Comparison of ENCODE assay signal across 8 cellular contexts in genomic region chr9:91361294-91362201, GRCh38. TPM values are rescaled to one million over a fixed set of nuclear protein-coding genes. Genes with fewer than 3 reads are reported as not detected.
DNase-seq lines count a peak whose midpoint lies in the region; ATAC-seq and TF ChIP-seq lines count a peak whose summit lies in the region.

Gene AUH (minus strand): TSS chr9:91361918. CDS start chr9:91361889, 29 bp downstream.

- WGBS in esophagus, 2 donors = 1% methylated on average over 76 to 86 of the region's 86 CpGs

- H3K79me2 ChIP-seq in PC-9 (ENCODE audit: low read depth) = peaks cover 51% of the 10 kb centered on the region

- POLR2A ChIA-PET in Caco-2 (lab: Charles Lee) (interaction anchor here (1.0 kb wide), 1 partner anchor 62 kb away, joined by 3 read pairs; the partner anchor contains the start of gene NFIL3), PC-9 (lab: Charles Lee; ENCODE audit: unreplicated experiment) (interaction anchor here (0.5 kb wide), 1 partner anchor 9 kb away, joined by 12 read pairs; no protein-coding TSS in a partner anchor)

- H3K4me3 ChIP-seq in Caco-2 (ENCODE audit: low read depth, low read length) (peak within 1 kb of the TSS; percentile 93), PC-9 (peak within 1 kb of the TSS; percentile 95), esophagus (ENCODE audit: low read depth in 1 of 2, low read length in 2 of 2) (peak within 1 kb of the TSS; percentile 87 to 96), muscle layer of colon (ENCODE audit: low read depth in 1 of 2, low read length in 2 of 2) (peak within 1 kb of the TSS; percentile 83 to 94)

- peaks cover 4% of the 10 kb centered on the region; the same call in 1 of the 2 replicates for H3F3A ChIP-seq in PC-9 (ENCODE audit: insufficient read depth, low read depth)

- H3K27ac Mint-ChIP-seq in Caco-2 (ENCODE audit: unreplicated experiment) = peak within 1 kb of the TSS; percentile 91
- H3K27ac Mint-ChIP-seq in activated T-cell treated with anti-CD3 and anti-CD28 coated beads, Interleukin-2, amount 50 U/mL, for 24 hours = peak within 1 kb of the TSS; percentile 96

- no peaks in the 10 kb centered on the region for H3K36me3 ChIP-seq in Caco-2 (ENCODE audit: control insufficient read depth, insufficient read depth, low read length)
- H3K36me3 ChIP-seq in PC-9 (ENCODE audit: low read depth) = peaks cover 13% of the 10 kb centered on the region; the same call in 1 of the 2 replicates
- no peaks in the 10 kb centered on the region for H3K36me3 ChIP-seq in esophagus (ENCODE audit: control insufficient read depth in 2 of 2, insufficient read depth in 2 of 2, low read length in 1 of 2)
- no peaks in the 10 kb centered on the region for H3K36me3 ChIP-seq in muscle layer of colon (ENCODE audit: insufficient read depth, low read length)

- no TSS peak for BruUV-seq in Caco-2 (replicated peaks; lab: Mats Ljungman, UMichigan)
- BruUV-seq in PC-9 (replicated peaks; lab: Mats Ljungman, UMichigan) = no TSS peak

- peaks cover 5% of the 10 kb centered on the region; the same call in 1 of the 2 replicates for H3K4me1 ChIP-seq in Caco-2
- peaks cover 23% of the 10 kb centered on the region for H3K4me1 ChIP-seq in PC-9 (replicated peaks; ENCODE audit: insufficient read depth)
- H3K4me1 ChIP-seq in esophagus (ENCODE audit: control insufficient read depth in 2 of 2, insufficient read depth in 2 of 2, low read length in 1 of 2) = peaks cover 0 to 1% of the 10 kb centered on the region in 2 donors
- H3K4me1 ChIP-seq in muscle layer of colon (ENCODE audit: insufficient read depth, low read length) = peaks cover 22% of the 10 kb centered on the region

- peak within 1 kb of the TSS; percentile 79 for H3K9ac ChIP-seq in muscle layer of colon (ENCODE audit: low read length)

- H3K9me3 ChIP-seq in Caco-2 (no peaks in the 10 kb centered on the region), PC-9 (ENCODE audit: insufficient read depth, low read depth) (no peaks in the 10 kb centered on the region; the same call in 1 of the 2 replicates), esophagus (ENCODE audit: control insufficient read depth in 2 of 2, insufficient read depth in 1 of 2, low read depth in 1 of 2, low read length in 1 of 2) (no peaks in the 10 kb centered on the region), muscle layer of colon (ENCODE audit: low read length) (no peaks in the 10 kb centered on the region)

- peak within 1 kb of the TSS; percentile 90 for H3K4me2 ChIP-seq in PC-9

- peak within 1 kb of the TSS; percentile 95 for H2AFZ ChIP-seq in PC-9

- H3K27me3 Mint-ChIP-seq in Caco-2 (ENCODE audit: insufficient read depth, unreplicated experiment) = no peaks in the 10 kb centered on the region
- H3K27me3 Mint-ChIP-seq in activated T-cell treated with anti-CD3 and anti-CD28 coated beads, Interleukin-2, amount 50 U/mL, for 24 hours = no peaks in the 10 kb centered on the region

- no peak for TF ChIP-seq CTCF in Caco-2 (IDR thresholded peaks at IDR 0.05; ENCODE audit: insufficient read depth in 1 of 2, low read depth in 1 of 2, low read length in 1 of 2, severe bottlenecking in 1 of 2, unreplicated experiment in 1 of 2)
- no peak for TF ChIP-seq CTCF in PC-9 (conservative IDR thresholded peaks at IDR 0.05)

- CTCF ChIA-PET in Caco-2 (lab: Charles Lee) = interaction anchor here (0.7 kb wide), 1 partner anchor 447 kb away, joined by 3 read pairs; no protein-coding TSS in a partner anchor
- CTCF ChIA-PET in PC-9 (lab: Charles Lee) = interaction anchor here (0.7 to 0.8 kb wide), 2 partner anchors 63 to 365 kb away, joined by 3 read pairs; no protein-coding TSS in a partner anchor

- no peaks in the 10 kb centered on the region for H3K9me2 ChIP-seq in PC-9 (ENCODE audit: insufficient read depth)

- ATAC-seq in GM19438 (IDR thresholded peaks at IDR 0.05; ENCODE audit: low read depth, unreplicated experiment) (peak; percentile 82), HG03571 (IDR thresholded peaks at IDR 0.05; ENCODE audit: unreplicated experiment) (peak; percentile 73)

- no peaks in the 10 kb centered on the region for H3K9me3 Mint-ChIP-seq in Caco-2 (ENCODE audit: unreplicated experiment)
- H3K9me3 Mint-ChIP-seq in activated T-cell treated with anti-CD3 and anti-CD28 coated beads, Interleukin-2, amount 50 U/mL, for 24 hours = no peaks in the 10 kb centered on the region

- no peaks in the 10 kb centered on the region for H3K36me3 Mint-ChIP-seq in Caco-2 (ENCODE audit: insufficient read depth, unreplicated experiment)
- H3K36me3 Mint-ChIP-seq in activated T-cell treated with anti-CD3 and anti-CD28 coated beads, Interleukin-2, amount 50 U/mL, for 24 hours (ENCODE audit: low read depth) = peaks cover 48% of the 10 kb centered on the region

- H3K27ac ChIP-seq in PC-9 (peak within 1 kb of the TSS; percentile 56), esophagus (ENCODE audit: low read depth in 2 of 2, low read length in 1 of 2) (peak within 1 kb of the TSS; percentile 77 to 90), muscle layer of colon (ENCODE audit: low read depth, low read length) (peak within 1 kb of the TSS; percentile 65)

- peak; percentile 75 to 83 for DNase-seq in Caco-2
- peak; percentile 60 to 92 for DNase-seq in PC-9
- peak; percentile 92 for DNase-seq in activated T-cell treated with anti-CD3 and anti-CD28 coated beads, Interleukin-2, amount 50 U/mL, for 24 hours
- DNase-seq in stimulated activated CD8-positive, alpha-beta memory T cell treated with anti-CD3 and anti-CD28 coated beads, Interleukin-7, amount 100 ng/mL, for 1 hour (ENCODE audit: low read depth in 2 of 2) = peak; percentile 67 to 71

- H3K4me1 Mint-ChIP-seq in Caco-2 (ENCODE audit: low read depth, unreplicated experiment) = peaks cover 10% of the 10 kb centered on the region
- peaks cover 52% of the 10 kb centered on the region for H3K4me1 Mint-ChIP-seq in activated T-cell treated with anti-CD3 and anti-CD28 coated beads, Interleukin-2, amount 50 U/mL, for 24 hours (ENCODE audit: low read depth)

- peak within 1 kb of the TSS; percentile 92 for H3K4me3 Mint-ChIP-seq in Caco-2 (ENCODE audit: unreplicated experiment)
- H3K4me3 Mint-ChIP-seq in activated T-cell treated with anti-CD3 and anti-CD28 coated beads, Interleukin-2, amount 50 U/mL, for 24 hours = peak within 1 kb of the TSS; percentile 95

- 0 out of 2 replicates have a peak, but pooled peaks cover 6% of the 10 kb centered on the region for H4K20me1 ChIP-seq in PC-9 (ENCODE audit: insufficient read depth)

- H3K27me3 ChIP-seq in Caco-2 (replicated peaks; ENCODE audit: control insufficient read depth, insufficient read depth, low read length) (no peaks in the 10 kb centered on the region), PC-9 (ENCODE audit: insufficient read depth, low read depth) (no peaks in the 10 kb centered on the region), esophagus (ENCODE audit: control insufficient read depth in 1 of 2, insufficient read depth in 2 of 2, low read length in 2 of 2) (no peaks in the 10 kb centered on the region), muscle layer of colon (ENCODE audit: control insufficient read depth in 1 of 2, insufficient read depth in 2 of 2, low read length in 2 of 2) (no peaks in the 10 kb centered on the region)

- intact Hi-C loops in Caco-2 (cut with micrococcal nuclease; ENCODE audit: unreplicated experiment) = loop anchor here (2.0 to 5.0 kb wide), 2 partner anchors 61 to 164 kb away; partner anchors contain the start of gene NFIL3
- intact Hi-C loops in PC-9 (cut with micrococcal nuclease; ENCODE audit: unreplicated experiment) = loop anchor here (2.0 kb wide), 2 partner anchors 61 to 169 kb away; partner anchors contain the start of gene NFIL3

RNA-seq across cellular contexts. Expression of gene AUH, which starts in this region (rescaled TPM):
- total RNA-seq in Caco-2 (2022) = 10.3 TPM in 2 replicates
- 24.9 and 31.1 TPM in 2 replicates for total RNA-seq in PC-9 (2021)
- polyA plus RNA-seq in esophagus = 10 to 100 TPM in 1 of 2 donors, 1 to 10 TPM in 1; 7.2 to 11.5 TPM

Comparison
In these comparisons a context has a peak if more than half of its experiments do, and no peak if none do; other contexts are left out.
1. Peak in every context shown above with its lines: DNase-seq, ATAC-seq, H3K4me3 ChIP-seq and H3K27ac ChIP-seq.